In the genomic region with DNA sequence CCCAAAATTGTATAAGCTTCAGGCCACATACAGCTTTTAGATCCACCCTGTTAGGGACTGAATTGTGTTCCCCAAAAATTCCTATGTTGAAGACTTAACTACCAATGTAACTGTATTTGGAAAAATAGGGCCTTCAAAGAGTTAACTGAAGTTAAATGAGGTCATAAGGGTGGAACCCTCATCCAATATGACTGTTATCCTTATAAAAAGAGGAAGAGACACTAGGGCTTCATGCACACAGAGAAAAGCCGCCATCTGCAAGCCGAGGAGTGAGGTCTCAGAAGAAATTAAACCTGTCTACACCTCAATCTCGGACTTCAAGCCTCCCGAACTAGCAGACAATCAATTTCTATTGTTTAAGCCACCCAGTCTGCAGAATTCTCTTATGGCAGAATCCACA, we compare ENCODE assay signal across 19 cellular contexts.
"Had no signal": no experiment of that assay in that cellular context is flagged by ENCODE, and none has a peak within 500 bp of the region (broad histone marks: within the 10 kb centered on the region; RNA-seq: fewer than 3 reads in every experiment).

No MANE protein-coding gene starts in this region.

- H3K9me3 ChIP-seq: MG63 had no signal

- H3K36me3 ChIP-seq: brain microvascular endothelial cell, MG63 had no signal

- DNase-seq: activated CD4-positive, alpha-beta memory T cell treated with anti-CD3 and anti-CD28 coated beads for 36 hours; activated CD4-positive, alpha-beta T cell treated with anti-CD3 and anti-CD28 coated beads, Interleukin-2, amount 10 ng/mL, durations not matched to agents 7 days and 5 days; activated CD4-positive, CD25-positive, alpha-beta regulatory T cell; activated CD8-positive, alpha-beta memory T cell treated with anti-CD3 and anti-CD28 coated beads for 24 hours; activated gamma-delta T cell; activated naive CD4-positive, alpha-beta T cell treated with anti-CD3 and anti-CD28 coated beads for 36 hours; activated T-cell treated with anti-CD3 and anti-CD28 coated beads, Interleukin-2, amount 50 U/mL, for 4 hours; amygdala; brain microvascular endothelial cell; MG63; NCI-H1105; NCI-H1436 treated with DMSO at 0.1 percent for 48 hours; NCI-H187; NCI-H2081; NCI-H510A treated with DMSO at 0.1 percent for 48 hours; PC-9; SIG-M5; T-helper 17 cell; T-helper 9 cell had no signal

- ATAC-seq: activated T-cell treated with anti-CD3 and anti-CD28 coated beads, Interleukin-2, amount 50 U/mL, for 4 hours; T-helper 17 cell had no signal

- H3K4me3 ChIP-seq: MG63, PC-9 had no signal

- H3K27me3 ChIP-seq: brain microvascular endothelial cell, MG63 had no signal

- H3K27ac ChIP-seq: brain microvascular endothelial cell, PC-9 had no signal
